8 cellular contexts compared by ENCODE assay signal in genomic region chr19:18290250-18291018, GRCh38. TPM values are rescaled to one million over a fixed set of nuclear protein-coding genes. Genes with fewer than 3 reads are reported as not detected.
DNase-seq lines count a peak whose midpoint lies in the region; ATAC-seq and FAIRE-seq lines count a peak whose summit lies in the region.

No MANE protein-coding gene starts in this region.

- FAIRE-seq in GM19239 (lab: Jason Lieb, UNC): peak; percentile 68

- ATAC-seq in activated naive CD4-positive, alpha-beta T cell treated with anti-CD3 and anti-CD28 coated beads, Interleukin-2, amount 50 U/mL, for 72 hours: peak; percentile 75 to 77
- ATAC-seq in HG02970 (IDR thresholded peaks at IDR 0.05; ENCODE audit: low FRiP score, unreplicated experiment): no peak

- no peaks in the 10 kb centered on the region for H3K27me3 Mint-ChIP-seq in stimulated activated naive CD8-positive, alpha-beta T cell treated with anti-CD3 and anti-CD28 coated beads, Interleukin-15, Interleukin-2, amounts not matched to agents 100 ng/mL and 50 ng/mL, for 24 hours

- peak overlapping the region; percentile 87 for H3K4me3 Mint-ChIP-seq in stimulated activated naive CD8-positive, alpha-beta T cell treated with anti-CD3 and anti-CD28 coated beads, Interleukin-15, Interleukin-2, amounts not matched to agents 100 ng/mL and 50 ng/mL, for 24 hours

- H3K9me3 Mint-ChIP-seq in activated naive CD4-positive, alpha-beta T cell treated with anti-CD3 and anti-CD28 coated beads, Interleukin-2, amount 50 U/mL, for 72 hours: no peaks in the 10 kb centered on the region
- H3K9me3 Mint-ChIP-seq in stimulated activated naive CD8-positive, alpha-beta T cell treated with anti-CD3 and anti-CD28 coated beads, Interleukin-15, Interleukin-2, amounts not matched to agents 100 ng/mL and 50 ng/mL, for 24 hours: no peaks in the 10 kb centered on the region

- peak overlapping the region; percentile 94 to 98 for H3K27ac Mint-ChIP-seq in activated naive CD4-positive, alpha-beta T cell treated with anti-CD3 and anti-CD28 coated beads, Interleukin-2, amount 50 U/mL, for 72 hours
- H3K27ac Mint-ChIP-seq in stimulated activated naive CD8-positive, alpha-beta T cell treated with anti-CD3 and anti-CD28 coated beads, Interleukin-15, Interleukin-2, amounts not matched to agents 100 ng/mL and 50 ng/mL, for 24 hours: peak overlapping the region; percentile 98

- peaks cover 84% of the 10 kb centered on the region for H3K4me1 Mint-ChIP-seq in stimulated activated naive CD8-positive, alpha-beta T cell treated with anti-CD3 and anti-CD28 coated beads, Interleukin-15, Interleukin-2, amounts not matched to agents 100 ng/mL and 50 ng/mL, for 24 hours (ENCODE audit: low read depth)

- H3K36me3 Mint-ChIP-seq in activated naive CD4-positive, alpha-beta T cell treated with anti-CD3 and anti-CD28 coated beads, Interleukin-2, amount 50 U/mL, for 72 hours: peaks cover 5 to 12% of the 10 kb centered on the region in 2 donors
- peaks cover 5% of the 10 kb centered on the region for H3K36me3 Mint-ChIP-seq in stimulated activated naive CD8-positive, alpha-beta T cell treated with anti-CD3 and anti-CD28 coated beads, Interleukin-15, Interleukin-2, amounts not matched to agents 100 ng/mL and 50 ng/mL, for 24 hours (ENCODE audit: low read depth)

- DNase-seq in GM19239 (ENCODE audit: insufficient read length, low spot score) (no peak), T follicular helper cell (ENCODE audit: low read depth) (peak; percentile 62), myocyte (ENCODE audit: low read depth) (peak; percentile 49), D341Med (ENCODE audit: low spot score) (no peak), foreskin melanocyte (no peak)
- DNase-seq in activated naive CD4-positive, alpha-beta T cell treated with anti-CD3 and anti-CD28 coated beads, Interleukin-2, amount 50 U/mL, for 72 hours (ENCODE audit: low spot score in 2 of 2): peak; percentile 87 to 98

RNA-seq across cellular contexts. Expression of gene JUND, which starts 9.0 kb away (rescaled TPM):
- total RNA-seq in activated naive CD4-positive, alpha-beta T cell treated with anti-CD3 and anti-CD28 coated beads, Interleukin-2, amount 50 U/mL, for 72 hours: 100 to 1,000 TPM; 213 to 255 TPM
- total RNA-seq in myocyte: 244 and 299 TPM in 2 replicates
- 75.8 TPM for polyA plus RNA-seq in myocyte (2012)

RNA-seq across cellular contexts. Expression of gene IQCN, which starts 16.2 kb away (rescaled TPM):
- total RNA-seq in activated naive CD4-positive, alpha-beta T cell treated with anti-CD3 and anti-CD28 coated beads, Interleukin-2, amount 50 U/mL, for 72 hours: 1 to 10 TPM in 1 of 2 donors, under 1 TPM in 1; 0.45 to 1.5 TPM
- total RNA-seq in myocyte: 1.1 and 1.2 TPM in 2 replicates
- polyA plus RNA-seq in myocyte (2012): 0.69 TPM

RNA-seq across cellular contexts. Expression of gene LSM4, which starts 32.4 kb away (rescaled TPM):
- total RNA-seq in activated naive CD4-positive, alpha-beta T cell treated with anti-CD3 and anti-CD28 coated beads, Interleukin-2, amount 50 U/mL, for 72 hours: 100 to 1,000 TPM; 280 to 379 TPM
- total RNA-seq in myocyte: 290 and 353 TPM in 2 replicates
- 213 TPM for polyA plus RNA-seq in myocyte (2012)

RNA-seq across cellular contexts. Expression of gene PGPEP1, which starts 50.0 kb away (rescaled TPM):
- 10 to 100 TPM; 38.3 to 47.2 TPM for total RNA-seq in activated naive CD4-positive, alpha-beta T cell treated with anti-CD3 and anti-CD28 coated beads, Interleukin-2, amount 50 U/mL, for 72 hours
- 32.1 and 47.9 TPM in 2 replicates for total RNA-seq in myocyte
- 30.6 TPM for polyA plus RNA-seq in myocyte (2012)

Comparison
In these comparisons a context has a peak if more than half of its experiments do, and no peak if none do; other contexts are left out.
1. DNase-seq: peak in T follicular helper cell (single experiment), activated naive CD4-positive, alpha-beta T cell treated with anti-CD3 and anti-CD28 coated beads, Interleukin-2, amount 50 U/mL, for 72 hours (2 of 2) and myocyte (single experiment); none in GM19239 (single experiment), D341Med (single experiment) and foreskin melanocyte (single experiment).